Comparison of ENCODE assay signal across 2 cellular contexts in the genomic region with DNA sequence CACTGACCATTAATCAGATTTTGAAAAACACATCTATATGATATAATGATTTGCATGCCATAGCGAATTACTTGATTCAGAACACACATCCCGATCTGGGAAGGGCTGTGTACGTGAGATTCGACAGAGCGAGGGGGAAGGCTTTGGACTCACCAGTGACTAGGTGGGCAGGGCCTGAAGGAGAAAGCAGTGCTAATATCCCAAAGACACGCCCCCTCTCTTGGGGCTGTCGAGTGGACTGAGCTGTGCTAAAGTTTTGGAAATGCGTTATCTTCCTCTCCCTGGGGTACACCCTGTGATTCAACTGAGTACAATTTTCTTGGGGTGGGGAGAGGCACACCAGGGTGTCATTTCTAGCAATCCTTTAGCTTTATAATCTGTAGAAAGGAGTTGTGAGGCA.
TF ChIP-seq lines count a peak whose summit lies in the region.

No MANE protein-coding gene starts in this region.

TF ChIP-seq in SK-N-SH treated with all-trans-retinoic acid at 6 μM for 48 hours, 23 proteins besides CTCF, POLR2A, EP300 and RAD21 (continued from another document):
- TF ChIP-seq, protein P1, sequence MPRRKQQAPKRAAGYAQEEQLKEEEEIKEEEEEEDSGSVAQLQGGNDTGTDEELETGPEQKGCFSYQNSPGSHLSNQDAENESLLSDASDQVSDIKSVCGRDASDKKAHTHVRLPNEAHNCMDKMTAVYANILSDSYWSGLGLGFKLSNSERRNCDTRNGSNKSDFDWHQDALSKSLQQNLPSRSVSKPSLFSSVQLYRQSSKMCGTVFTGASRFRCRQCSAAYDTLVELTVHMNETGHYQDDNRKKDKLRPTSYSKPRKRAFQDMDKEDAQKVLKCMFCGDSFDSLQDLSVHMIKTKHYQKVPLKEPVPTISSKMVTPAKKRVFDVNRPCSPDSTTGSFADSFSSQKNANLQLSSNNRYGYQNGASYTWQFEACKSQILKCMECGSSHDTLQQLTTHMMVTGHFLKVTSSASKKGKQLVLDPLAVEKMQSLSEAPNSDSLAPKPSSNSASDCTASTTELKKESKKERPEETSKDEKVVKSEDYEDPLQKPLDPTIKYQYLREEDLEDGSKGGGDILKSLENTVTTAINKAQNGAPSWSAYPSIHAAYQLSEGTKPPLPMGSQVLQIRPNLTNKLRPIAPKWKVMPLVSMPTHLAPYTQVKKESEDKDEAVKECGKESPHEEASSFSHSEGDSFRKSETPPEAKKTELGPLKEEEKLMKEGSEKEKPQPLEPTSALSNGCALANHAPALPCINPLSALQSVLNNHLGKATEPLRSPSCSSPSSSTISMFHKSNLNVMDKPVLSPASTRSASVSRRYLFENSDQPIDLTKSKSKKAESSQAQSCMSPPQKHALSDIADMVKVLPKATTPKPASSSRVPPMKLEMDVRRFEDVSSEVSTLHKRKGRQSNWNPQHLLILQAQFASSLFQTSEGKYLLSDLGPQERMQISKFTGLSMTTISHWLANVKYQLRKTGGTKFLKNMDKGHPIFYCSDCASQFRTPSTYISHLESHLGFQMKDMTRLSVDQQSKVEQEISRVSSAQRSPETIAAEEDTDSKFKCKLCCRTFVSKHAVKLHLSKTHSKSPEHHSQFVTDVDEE (CRISPR knock-in tag; IDR thresholded peaks at IDR 0.05): no peak
- TF ChIP-seq ZFP3 (CRISPR knock-in tag; IDR thresholded peaks at IDR 0.05): no peak
- TF ChIP-seq PPARA (CRISPR knock-in tag; IDR thresholded peaks at IDR 0.05; ENCODE audit: borderline replicate concordance): no peak

TF ChIP-seq in SK-N-SH, 30 proteins besides CTCF, POLR2A, EP300 and RAD21 (continued from another document):
- TF ChIP-seq, protein P2, sequence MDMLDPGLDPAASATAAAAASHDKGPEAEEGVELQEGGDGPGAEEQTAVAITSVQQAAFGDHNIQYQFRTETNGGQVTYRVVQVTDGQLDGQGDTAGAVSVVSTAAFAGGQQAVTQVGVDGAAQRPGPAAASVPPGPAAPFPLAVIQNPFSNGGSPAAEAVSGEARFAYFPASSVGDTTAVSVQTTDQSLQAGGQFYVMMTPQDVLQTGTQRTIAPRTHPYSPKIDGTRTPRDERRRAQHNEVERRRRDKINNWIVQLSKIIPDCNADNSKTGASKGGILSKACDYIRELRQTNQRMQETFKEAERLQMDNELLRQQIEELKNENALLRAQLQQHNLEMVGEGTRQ (IDR thresholded peaks at IDR 0.05; ENCODE audit: borderline replicate concordance, low read depth, low read length): no peak
- no peak for TF ChIP-seq ELF1 (IDR thresholded peaks at IDR 0.05)
